23 cellular contexts compared by ENCODE assay signal in the genomic region with DNA sequence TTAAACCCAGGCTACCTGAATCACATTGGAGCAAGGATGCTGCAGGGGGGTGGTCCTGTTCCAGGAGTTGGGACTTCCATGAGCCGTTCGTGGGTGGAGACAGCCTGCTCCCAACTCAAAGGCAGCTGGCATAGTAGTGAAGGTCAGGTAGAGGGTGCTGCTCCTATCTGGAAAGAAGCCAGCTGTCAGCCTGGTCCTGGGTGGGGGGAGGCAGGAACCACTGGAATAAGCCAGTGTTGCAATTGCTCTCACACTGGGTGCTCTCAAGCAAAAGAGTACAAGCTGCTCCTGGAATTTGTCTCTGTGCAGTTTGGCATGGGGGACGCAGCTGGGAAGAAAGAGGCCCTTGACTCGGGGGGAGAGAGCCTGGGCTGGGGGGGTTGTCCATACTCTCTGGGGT. TPM values are rescaled to one million over a fixed set of nuclear protein-coding genes. Genes with fewer than 3 reads are reported as not detected.
A peak's percentile ranks its signal among the peaks of the same experiment; 100 is the strongest.
DNase-seq lines count a peak whose midpoint lies in the region; ATAC-seq and TF ChIP-seq lines count a peak whose summit lies in the region.
"Had no signal": no experiment of that assay in that cellular context is flagged by ENCODE, and none has a peak within 500 bp of the region (broad histone marks: within the 10 kb centered on the region; RNA-seq: fewer than 3 reads in every experiment).

No MANE protein-coding gene starts in this region.

- H3K27ac ChIP-seq in Karpas-422 (ENCODE audit: low read length): no peak overlapping the region
- no peak overlapping the region for H3K27ac ChIP-seq in MM.1S (ENCODE audit: low read length)
- H3K27ac ChIP-seq: C4-2B, PC-9 had no signal

- DNase-seq in activated CD8-positive, alpha-beta memory T cell treated with anti-CD3 and anti-CD28 coated beads for 24 hours: peak; percentile 24
- DNase-seq in activated CD8-positive, alpha-beta memory T cell treated with anti-CD3 and anti-CD28 coated beads, Interleukin-2, amount 10 ng/mL, durations not matched to agents 7 days and 5 days: no peak
- DNase-seq in NCI-H2171 treated with DMSO at 0.1 percent for 48 hours (lab: John Stamatoyannopoulos, UW) (peak; percentile 98), left lobe of liver (ENCODE audit: low spot score) (peak; percentile 18), inferior parietal cortex (ENCODE audit: extremely low spot score) (no peak), Karpas-422 (no peak), MM.1S (no peak)
- DNase-seq: CD8-positive, alpha-beta memory T cell; Kasumi-1; MV-4-11; NCI-H1105; NCI-H1436 treated with DMSO at 0.1 percent for 48 hours; NCI-H187 treated with DMSO at 0.1 percent for 48 hours; NCI-H2107; NCI-H510A; PC-9; RPMI8226 had no signal

- H3K27ac Mint-ChIP-seq in activated CD8-positive, alpha-beta memory T cell treated with anti-CD3 and anti-CD28 coated beads, Interleukin-2, amount 10 ng/mL, durations not matched to agents 7 days and 5 days: no peak overlapping the region
- H3K27ac Mint-ChIP-seq: CD8-positive, alpha-beta memory T cell had no signal

- H3K9ac ChIP-seq in Karpas-422 (ENCODE audit: low read length): no peak overlapping the region
- H3K9ac ChIP-seq in MM.1S (ENCODE audit: low read length): no peak overlapping the region

- H3K4me2 ChIP-seq in Karpas-422 (ENCODE audit: low read depth, low read length, poor library complexity, severe bottlenecking): no peak overlapping the region
- no peak overlapping the region for H3K4me2 ChIP-seq in MM.1S (ENCODE audit: low read depth, low read length)
- H3K4me2 ChIP-seq: PC-9 had no signal

- H3K4me1 Mint-ChIP-seq in activated CD8-positive, alpha-beta memory T cell treated with anti-CD3 and anti-CD28 coated beads, Interleukin-2, amount 10 ng/mL, durations not matched to agents 7 days and 5 days: no peaks in the 10 kb centered on the region
- H3K4me1 Mint-ChIP-seq: CD8-positive, alpha-beta memory T cell had no signal

- no peaks in the 10 kb centered on the region for H4K20me1 ChIP-seq in Karpas-422 (ENCODE audit: insufficient read depth, low read depth, low read length)
- no peaks in the 10 kb centered on the region for H4K20me1 ChIP-seq in MM.1S (ENCODE audit: insufficient read depth, low read length)

- H3K9me3 ChIP-seq in Karpas-422 (ENCODE audit: low read length) (no peaks in the 10 kb centered on the region), MM.1S (replicated peaks; ENCODE audit: insufficient read depth, low read length) (no peaks in the 10 kb centered on the region)

- H3K9me2 ChIP-seq in Karpas-422 (replicated peaks; ENCODE audit: insufficient read depth, low read length) (no peaks in the 10 kb centered on the region), MM.1S (replicated peaks; ENCODE audit: insufficient read depth, low read length) (no peaks in the 10 kb centered on the region)

- no peak for ATAC-seq in activated CD8-positive, alpha-beta memory T cell treated with anti-CD3 and anti-CD28 coated beads, Interleukin-2, amount 10 ng/mL, durations not matched to agents 7 days and 5 days
- ATAC-seq in left lobe of liver: no peak
- ATAC-seq: HepG2 had no signal

- H2AFZ ChIP-seq in Karpas-422 (ENCODE audit: low read length) (no peak overlapping the region), MM.1S (ENCODE audit: low read length) (no peak overlapping the region)
- H2AFZ ChIP-seq: PC-9 had no signal

- H3K4me3 Mint-ChIP-seq in activated CD8-positive, alpha-beta memory T cell treated with anti-CD3 and anti-CD28 coated beads, Interleukin-2, amount 10 ng/mL, durations not matched to agents 7 days and 5 days: no peak overlapping the region
- H3K4me3 Mint-ChIP-seq: CD8-positive, alpha-beta memory T cell had no signal

- no peak for TF ChIP-seq CTCF in MM.1S (IDR thresholded peaks at IDR 0.05; ENCODE audit: low read length)

- no peaks in the 10 kb centered on the region for H3F3A ChIP-seq in MM.1S (ENCODE audit: insufficient read depth, low read length)

- H3K36me3 ChIP-seq in Karpas-422 (ENCODE audit: insufficient read depth, low read length) (no peaks in the 10 kb centered on the region), MM.1S (replicated peaks; ENCODE audit: insufficient read depth, low read length) (no peaks in the 10 kb centered on the region)

- H3K4me1 ChIP-seq in Karpas-422 (ENCODE audit: low read length) (peaks cover 5% of the 10 kb centered on the region), MM.1S (ENCODE audit: low read length) (no peaks in the 10 kb centered on the region)

- H3K36me3 Mint-ChIP-seq in activated CD8-positive, alpha-beta memory T cell treated with anti-CD3 and anti-CD28 coated beads, Interleukin-2, amount 10 ng/mL, durations not matched to agents 7 days and 5 days: no peaks in the 10 kb centered on the region
- H3K36me3 Mint-ChIP-seq: CD8-positive, alpha-beta memory T cell had no signal

- no peaks in the 10 kb centered on the region for H3K79me2 ChIP-seq in Karpas-422 (ENCODE audit: low read length)
- H3K79me2 ChIP-seq in MM.1S (ENCODE audit: low read length): no peaks in the 10 kb centered on the region

- CTCF ChIA-PET in activated CD8-positive, alpha-beta memory T cell treated with anti-CD3 and anti-CD28 coated beads, Interleukin-2, amount 10 ng/mL, durations not matched to agents 7 days and 5 days (lab: Charles Lee): no interaction called here

- H3K4me3 ChIP-seq in Karpas-422 (ENCODE audit: low read length) (no peak overlapping the region), MM.1S (ENCODE audit: low read length) (no peak overlapping the region)
- H3K4me3 ChIP-seq: PC-9 had no signal

- H3K27me3 ChIP-seq in Karpas-422 (ENCODE audit: low read length) (no peaks in the 10 kb centered on the region), MM.1S (replicated peaks; ENCODE audit: insufficient read depth, low read length) (no peaks in the 10 kb centered on the region)

- peaks cover 8% of the 10 kb centered on the region for H3K27me3 Mint-ChIP-seq in activated CD8-positive, alpha-beta memory T cell treated with anti-CD3 and anti-CD28 coated beads, Interleukin-2, amount 10 ng/mL, durations not matched to agents 7 days and 5 days

- H3K9me3 Mint-ChIP-seq in activated CD8-positive, alpha-beta memory T cell treated with anti-CD3 and anti-CD28 coated beads, Interleukin-2, amount 10 ng/mL, durations not matched to agents 7 days and 5 days (ENCODE audit: low read depth): no peaks in the 10 kb centered on the region

RNA-seq across cellular contexts. Expression of gene CACNG5, which starts 8.7 kb away (rescaled TPM):
- total RNA-seq in activated CD8-positive, alpha-beta memory T cell treated with anti-CD3 and anti-CD28 coated beads, Interleukin-2, amount 10 ng/mL, durations not matched to agents 7 days and 5 days: not detected
- total RNA-seq in left lobe of liver: not detected
- total RNA-seq in Karpas-422 (2014; rRNA removed; shearing (Covaris generic); ENCODE audit: low replicate concordance): not detected in 2 replicates
- total RNA-seq: CD8-positive, alpha-beta memory T cell; HepG2; HT-29; M059J; PC-9; SK-MEL-5; T-helper 1 cell treated with Interleukin-12 subunit alpha and Interleukin-12 subunit beta and Interleukin-4 antibody, amounts not matched to agents 30 ng/mL and 1 ng/mL, for 36 hours had no signal

Comparison
In these comparisons a context has a peak if more than half of its experiments do, and no peak if none do; other contexts are left out.
1. DNase-seq: peak in activated CD8-positive, alpha-beta memory T cell treated with anti-CD3 and anti-CD28 coated beads for 24 hours (single experiment), NCI-H2171 treated with DMSO at 0.1 percent for 48 hours (single experiment) and left lobe of liver (single experiment); none in activated CD8-positive, alpha-beta memory T cell treated with anti-CD3 and anti-CD28 coated beads, Interleukin-2, amount 10 ng/mL, durations not matched to agents 7 days and 5 days (single experiment), inferior parietal cortex (single experiment), Karpas-422 (single experiment) and MM.1S (single experiment).